In genomic region chr3:37765591-37766219, GRCh38 we compare ENCODE assay signal across 1 cellular context.
TF ChIP-seq lines count a peak whose summit lies in the region.

No MANE protein-coding gene starts in this region.

TF ChIP-seq in K562, 482 proteins besides CTCF, POLR2A, EP300 and RAD21 (continued from another document and continues in another):
- TF ChIP-seq RNF219 (CRISPR knock-in tag; IDR thresholded peaks at IDR 0.05) = no peak
- peak in 1 of 2 experiments; percentile 76; a peak in 1 of 4 replicates for TF ChIP-seq ZNF318 (IDR thresholded peaks at IDR 0.05; ENCODE audit: borderline replicate concordance in 1 of 2, low read depth in 1 of 2)
- TF ChIP-seq VEZF1 (CRISPR knock-in tag; IDR thresholded peaks at IDR 0.05) = peak; percentile 78
- no peak for TF ChIP-seq HNRNPUL1 (IDR thresholded peaks at IDR 0.05; ENCODE audit: low read length)
- peak; percentile 89 for TF ChIP-seq LEF1 (IDR thresholded peaks at IDR 0.05)
- 0 out of 2 replicates have a peak, but pooled peaks have one; percentile 57 for TF ChIP-seq ZNF444 (CRISPR knock-in tag; IDR thresholded peaks at IDR 0.05)
- TF ChIP-seq TBP (optimal IDR thresholded peaks at IDR 0.05; ENCODE audit: low read depth, low read length) = no peak
- TF ChIP-seq YY1 (IDR thresholded peaks at IDR 0.05; ENCODE audit: borderline replicate concordance in 1 of 3, control insufficient read depth in 1 of 3, extremely low read depth in 1 of 3, insufficient read depth in 3 of 3, insufficient read length in 1 of 3, insufficient replicate concordance in 2 of 3, low read depth in 1 of 3, low read length in 2 of 3) = no peak
- no peak for TF ChIP-seq BRD4 (IDR thresholded peaks at IDR 0.05)
- no peak for TF ChIP-seq ZBTB34 (CRISPR knock-in tag; IDR thresholded peaks at IDR 0.05)
- no peak for TF ChIP-seq MED1 (CRISPR knock-in tag; IDR thresholded peaks at IDR 0.05; ENCODE audit: borderline replicate concordance)
- TF ChIP-seq CREB3 (tag; conservative IDR thresholded peaks at IDR 0.05; ENCODE audit: low read depth) = peak; percentile 86
- TF ChIP-seq KAT7 (CRISPR knock-in tag; IDR thresholded peaks at IDR 0.05; ENCODE audit: borderline replicate concordance) = no peak
- peak; percentile 57; the same call in 1 of the 2 replicates for TF ChIP-seq E2F1 (CRISPR knock-in tag; IDR thresholded peaks at IDR 0.05)
- TF ChIP-seq CBX5 (IDR thresholded peaks at IDR 0.05; ENCODE audit: borderline replicate concordance, low read depth) = no peak
- no peak for TF ChIP-seq NR1H2 (CRISPR knock-in tag; IDR thresholded peaks at IDR 0.05)
- no peak for TF ChIP-seq IRF2 (CRISPR knock-in tag; IDR thresholded peaks at IDR 0.05)
- TF ChIP-seq ZNF551 (CRISPR knock-in tag; IDR thresholded peaks at IDR 0.05) = no peak
- no peak for TF ChIP-seq ILF3 (IDR thresholded peaks at IDR 0.05; ENCODE audit: borderline replicate concordance)
- TF ChIP-seq RERE (CRISPR knock-in tag; IDR thresholded peaks at IDR 0.05; ENCODE audit: borderline replicate concordance) = no peak
- TF ChIP-seq ZBTB17 (CRISPR knock-in tag; IDR thresholded peaks at IDR 0.05) = peak; percentile 89
- no peak for TF ChIP-seq ZNF707 (CRISPR knock-in tag; conservative IDR thresholded peaks at IDR 0.05)
- no peak for TF ChIP-seq HNRNPH1 (optimal IDR thresholded peaks at IDR 0.05; ENCODE audit: low read depth, low read length)
- TF ChIP-seq FIP1L1 (IDR thresholded peaks at IDR 0.05; ENCODE audit: low read depth, low read length, poor library complexity, severe bottlenecking) = no peak
- TF ChIP-seq TSC22D4 (tag; IDR thresholded peaks at IDR 0.05) = no peak
- no peak for TF ChIP-seq ATF4 (CRISPR knock-in tag; IDR thresholded peaks at IDR 0.05)
- no peak for TF ChIP-seq ELK1 (CRISPR knock-in tag; IDR thresholded peaks at IDR 0.05)
- TF ChIP-seq HNRNPK (IDR thresholded peaks at IDR 0.05; ENCODE audit: low read depth, low read length, poor library complexity, severe bottlenecking) = no peak
- TF ChIP-seq XRCC3 (IDR thresholded peaks at IDR 0.05) = no peak
- TF ChIP-seq SETDB1 (IDR thresholded peaks at IDR 0.05; ENCODE audit: low read length) = no peak
- no peak for TF ChIP-seq MXI1 (IDR thresholded peaks at IDR 0.05; ENCODE audit: low read depth, low read length)
- TF ChIP-seq SMC3 (conservative IDR thresholded peaks at IDR 0.05; ENCODE audit: insufficient read depth, low read depth, low read length) = no peak
- no peak for TF ChIP-seq SAP30 (IDR thresholded peaks at IDR 0.05; ENCODE audit: borderline replicate concordance, insufficient read depth, low read depth, low read length, poor library complexity, severe bottlenecking)
- no peak for TF ChIP-seq RHOXF2B (CRISPR knock-in tag; conservative IDR thresholded peaks at IDR 0.05)
